ENCODE assay signal across 25 cellular contexts in genomic region chr20:29302979-29303644, GRCh38.
"Had no signal": no experiment of that assay in that cellular context is flagged by ENCODE, and none has a peak within 500 bp of the region (broad histone marks: within the 10 kb centered on the region; RNA-seq: fewer than 3 reads in every experiment).

No MANE protein-coding gene starts in this region.

- H3K36me3 ChIP-seq: brain microvascular endothelial cell, gastrocnemius medialis, heart left ventricle, WERI-Rb-1 had no signal

- ATAC-seq: activated CD4-positive, CD25-positive, alpha-beta regulatory T cell treated with anti-CD3 and anti-CD28 coated beads, Interleukin-2, amount 50 U/mL, for 24 hours; activated CD8-positive, alpha-beta T cell treated with anti-CD3 and anti-CD28 coated beads for 36 hours; activated T-cell treated with anti-CD3 and anti-CD28 coated beads, Interleukin-2, amount 50 U/mL, for 4 hours; esophagus mucosa; foreskin keratinocyte; gastrocnemius medialis; heart left ventricle; T-cell had no signal

- H3K9me3 ChIP-seq: gastrocnemius medialis had no signal

- H3K27me3 ChIP-seq: brain microvascular endothelial cell, foreskin keratinocyte, gastrocnemius medialis had no signal

- H3K4me3 ChIP-seq: coronary artery, dorsolateral prefrontal cortex, gastrocnemius medialis, heart left ventricle had no signal

- DNase-seq: activated B cell treated with CpG ODN at 0.5 μM for 24 hours; activated CD4-positive, alpha-beta T cell treated with anti-CD3 and anti-CD28 coated beads for 48 hours; activated CD4-positive, alpha-beta T cell treated with anti-CD3 and anti-CD28 coated beads, Interleukin-2, amount 50 U/mL, for 1 hour; activated CD4-positive, alpha-beta T cell treated with anti-CD3 and anti-CD28 coated beads, Interleukin-2, amount 50 U/mL, for 48 hours; activated CD8-positive, alpha-beta memory T cell treated with anti-CD3 and anti-CD28 coated beads for 24 hours; activated CD8-positive, alpha-beta T cell treated with anti-CD3 and anti-CD28 coated beads for 36 hours; activated effector memory CD4-positive, alpha-beta T cell treated with anti-CD3 and anti-CD28 coated beads, Interleukin-2, amount 50 U/mL, for 16 hours; activated naive CD4-positive, alpha-beta T cell treated with anti-CD3 and anti-CD28 coated beads for 36 hours; activated T-cell treated with anti-CD3 and anti-CD28 coated beads, Interleukin-2, amount 50 U/mL, for 4 hours; amniotic stem cell; anterior cingulate cortex; brain microvascular endothelial cell; dorsolateral prefrontal cortex; effector memory CD4-positive, alpha-beta T cell; endodermal cell; foreskin keratinocyte; gastrocnemius medialis; glutamatergic neuron; heart left ventricle; T-cell; T-helper 9 cell; WERI-Rb-1 had no signal

- H3K4me1 ChIP-seq: foreskin keratinocyte, gastrocnemius medialis, heart left ventricle had no signal

- H3K27ac ChIP-seq: brain microvascular endothelial cell, coronary artery, dorsolateral prefrontal cortex, foreskin keratinocyte, gastrocnemius medialis, heart left ventricle, WERI-Rb-1 had no signal
